ENCODE assay signal across 19 cellular contexts in genomic region chr7:117648203-117648866, GRCh38.
"Had no signal": no experiment of that assay in that cellular context is flagged by ENCODE, and none has a peak within 500 bp of the region (broad histone marks: within the 10 kb centered on the region; RNA-seq: fewer than 3 reads in every experiment).

No MANE protein-coding gene starts in this region.

- H3K36me3 ChIP-seq: colonic mucosa, gastroesophageal sphincter, heart left ventricle, left lung, thyroid gland had no signal

- DNase-seq: activated CD4-positive, alpha-beta T cell treated with anti-CD3 and anti-CD28 coated beads, Interleukin-2, amount 10 ng/mL, durations not matched to agents 7 days and 5 days; activated CD8-positive, alpha-beta T cell treated with anti-CD3 and anti-CD28 coated beads, Interleukin-2, amount 10 ng/mL, durations not matched to agents 7 days and 5 days; activated naive CD4-positive, alpha-beta T cell treated with anti-CD3 and anti-CD28 coated beads for 36 hours; activated T-cell treated with anti-CD3 and anti-CD28 coated beads, Interleukin-2, amount 50 U/mL, for 24 hours; colonic mucosa; endodermal cell; erythroblast; heart left ventricle; kidney; left lung; midbrain; nephron progenitor cell; nucleus accumbens; posterior cingulate gyrus; retina; stimulated activated naive CD4-positive, alpha-beta T cell; thyroid gland had no signal

- H3K27me3 ChIP-seq: colonic mucosa, gastroesophageal sphincter, heart left ventricle, left lung, thyroid gland had no signal

- H3K9me3 ChIP-seq: colonic mucosa, gastroesophageal sphincter, heart left ventricle, left lung, thyroid gland had no signal

- H3K4me1 ChIP-seq: colonic mucosa, gastroesophageal sphincter, heart left ventricle, left lung, thyroid gland had no signal

- H3K4me3 ChIP-seq: colonic mucosa, gastroesophageal sphincter, heart left ventricle, left lung, thyroid gland had no signal

- H3K27ac ChIP-seq: colonic mucosa, gastroesophageal sphincter, heart left ventricle, left lung, thyroid gland had no signal

- ATAC-seq: activated CD4-positive, CD25-positive, alpha-beta regulatory T cell treated with anti-CD3 and anti-CD28 coated beads, Interleukin-2, amount 50 U/mL, for 24 hours; activated CD8-positive, alpha-beta T cell treated with anti-CD3 and anti-CD28 coated beads, Interleukin-2, amount 10 ng/mL, durations not matched to agents 7 days and 5 days; gastroesophageal sphincter; heart left ventricle; left lung had no signal
